Comparison of ENCODE assay signal across 13 cellular contexts in the genomic region with DNA sequence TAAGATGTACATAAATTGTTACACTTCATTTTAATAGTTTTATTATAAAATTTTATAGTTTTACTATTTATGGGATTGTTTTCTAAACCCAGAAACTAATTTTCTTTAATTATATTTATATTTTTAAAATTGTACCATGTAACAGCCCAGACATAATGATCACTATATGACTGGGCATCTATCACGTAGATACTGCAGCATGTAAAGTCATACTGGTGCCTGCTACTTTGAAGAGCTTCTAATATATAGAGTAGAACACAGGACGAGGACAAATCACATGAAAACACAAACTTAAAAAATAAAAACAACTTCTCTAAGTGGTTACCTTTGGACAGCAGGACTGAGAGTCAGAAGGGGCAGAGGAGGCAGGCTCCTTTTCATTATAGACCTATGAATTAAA. TPM values are rescaled to one million over a fixed set of nuclear protein-coding genes. Genes with fewer than 3 reads are reported as not detected.
DNase-seq lines count a peak whose midpoint lies in the region; ATAC-seq and TF ChIP-seq lines count a peak whose summit lies in the region.
"Had no signal": no experiment of that assay in that cellular context is flagged by ENCODE, and none has a peak within 500 bp of the region (broad histone marks: within the 10 kb centered on the region; RNA-seq: fewer than 3 reads in every experiment).

No MANE protein-coding gene starts in this region.

- no peaks in the 10 kb centered on the region for H3K27me3 Mint-ChIP-seq in activated CD8-positive, alpha-beta memory T cell treated with anti-CD3 and anti-CD28 coated beads, Interleukin-2, amount 10 ng/mL, durations not matched to agents 7 days and 5 days
- H3K27me3 Mint-ChIP-seq in activated naive CD8-positive, alpha-beta T cell treated with anti-CD3 and anti-CD28 coated beads, Interleukin-2, amount 10 ng/mL, durations not matched to agents 7 days and 5 days: no peaks in the 10 kb centered on the region
- no peaks in the 10 kb centered on the region for H3K27me3 Mint-ChIP-seq in stimulated activated memory B cell treated with anti-CD40 and anti-IgM and Interleukin-4, amounts not matched to agents 10 μg/mL and 1 μg/mL and 100 μg/mL, for 72 hours

- H3K27ac Mint-ChIP-seq in activated CD8-positive, alpha-beta memory T cell treated with anti-CD3 and anti-CD28 coated beads, Interleukin-2, amount 10 ng/mL, durations not matched to agents 7 days and 5 days: peak overlapping the region; percentile 91
- peak overlapping the region; percentile 78 for H3K27ac Mint-ChIP-seq in activated naive CD8-positive, alpha-beta T cell treated with anti-CD3 and anti-CD28 coated beads, Interleukin-2, amount 10 ng/mL, durations not matched to agents 7 days and 5 days
- H3K27ac Mint-ChIP-seq in stimulated activated memory B cell treated with anti-CD40 and anti-IgM and Interleukin-4, amounts not matched to agents 10 μg/mL and 1 μg/mL and 100 μg/mL, for 72 hours: peak overlapping the region; percentile 97

- H3K4me3 Mint-ChIP-seq in activated CD8-positive, alpha-beta memory T cell treated with anti-CD3 and anti-CD28 coated beads, Interleukin-2, amount 10 ng/mL, durations not matched to agents 7 days and 5 days: peak overlapping the region; percentile 90
- H3K4me3 Mint-ChIP-seq in activated naive CD8-positive, alpha-beta T cell treated with anti-CD3 and anti-CD28 coated beads, Interleukin-2, amount 10 ng/mL, durations not matched to agents 7 days and 5 days: peak overlapping the region; percentile 91
- H3K4me3 Mint-ChIP-seq in stimulated activated memory B cell treated with anti-CD40 and anti-IgM and Interleukin-4, amounts not matched to agents 10 μg/mL and 1 μg/mL and 100 μg/mL, for 72 hours: peak overlapping the region; percentile 62

- peak; percentile 50 for ATAC-seq in activated CD8-positive, alpha-beta memory T cell treated with anti-CD3 and anti-CD28 coated beads, Interleukin-2, amount 10 ng/mL, durations not matched to agents 7 days and 5 days
- no peak for ATAC-seq in activated naive CD8-positive, alpha-beta T cell treated with anti-CD3 and anti-CD28 coated beads, Interleukin-2, amount 10 ng/mL, durations not matched to agents 7 days and 5 days (ENCODE audit: low read depth)
- no peak for ATAC-seq in stimulated activated memory B cell treated with anti-CD40 and anti-IgM and Interleukin-4, amounts not matched to agents 10 μg/mL and 1 μg/mL and 100 μg/mL, for 72 hours
- no peak for ATAC-seq in GM21367 (IDR thresholded peaks at IDR 0.05; ENCODE audit: unreplicated experiment)

- CTCF ChIA-PET in activated CD8-positive, alpha-beta memory T cell treated with anti-CD3 and anti-CD28 coated beads, Interleukin-2, amount 10 ng/mL, durations not matched to agents 7 days and 5 days (lab: Charles Lee): interaction anchor here (1.0 to 2.9 kb wide), 9 partner anchors 8 to 92 kb away, joined by 3 to 16 read pairs (median 4); a partner anchor contains a TSS
- CTCF ChIA-PET in GM10248 (lab: Yijun Ruan, JAX): interaction anchor here (0.9 to 3.1 kb wide), 10 partner anchors 10 to 236 kb away, joined by 3 to 11 read pairs (median 4); no protein-coding TSS in a partner anchor

- no peak for DNase-seq in activated CD8-positive, alpha-beta memory T cell treated with anti-CD3 and anti-CD28 coated beads, Interleukin-2, amount 10 ng/mL, durations not matched to agents 7 days and 5 days
- DNase-seq in activated CD8-positive, alpha-beta memory T cell treated with anti-CD3 and anti-CD28 coated beads, Interleukin-2, amount 50 U/mL, for 4 hours: no peak
- DNase-seq in NAMALWA (ENCODE audit: low spot score) (peak; percentile 10), GM10248 (ENCODE audit: extremely low spot score) (no peak), NOMO-1 treated with DMSO at 0.1 percent for 48 hours (lab: John Stamatoyannopoulos, UW; ENCODE audit: unreplicated experiment) (no peak)
- no peak for DNase-seq in activated naive CD8-positive, alpha-beta T cell treated with anti-CD3 and anti-CD28 coated beads, Interleukin-2, amount 10 ng/mL, durations not matched to agents 7 days and 5 days
- DNase-seq: activated CD4-positive, alpha-beta T cell treated with anti-CD3 and anti-CD28 coated beads for 4 hours; caudate nucleus; foreskin fibroblast; MG63; NCI-H2107 had no signal

- POLR2A ChIA-PET in activated naive CD8-positive, alpha-beta T cell treated with anti-CD3 and anti-CD28 coated beads, Interleukin-2, amount 10 ng/mL, durations not matched to agents 7 days and 5 days (lab: Charles Lee): interaction anchor here (1.1 to 4.4 kb wide), 7 partner anchors 9 to 47 kb away, joined by 3 to 31 read pairs (median 5); a partner anchor contains a TSS
- POLR2A ChIA-PET in GM10248 (lab: Yijun Ruan, JAX): interaction anchor here (0.8 kb wide), 1 partner anchor 39 kb away, joined by 3 read pairs; no protein-coding TSS in a partner anchor

- H3K4me1 Mint-ChIP-seq in activated CD8-positive, alpha-beta memory T cell treated with anti-CD3 and anti-CD28 coated beads, Interleukin-2, amount 10 ng/mL, durations not matched to agents 7 days and 5 days: peaks cover 49% of the 10 kb centered on the region
- H3K4me1 Mint-ChIP-seq in activated naive CD8-positive, alpha-beta T cell treated with anti-CD3 and anti-CD28 coated beads, Interleukin-2, amount 10 ng/mL, durations not matched to agents 7 days and 5 days: peaks cover 45% of the 10 kb centered on the region
- H3K4me1 Mint-ChIP-seq in stimulated activated memory B cell treated with anti-CD40 and anti-IgM and Interleukin-4, amounts not matched to agents 10 μg/mL and 1 μg/mL and 100 μg/mL, for 72 hours: peaks cover 63% of the 10 kb centered on the region

- TF ChIP-seq CTCF in GM10248 (IDR thresholded peaks at IDR 0.05; ENCODE audit: control extremely low read depth, extremely low read depth, low read depth, missing control alignments): no peak

- no peaks in the 10 kb centered on the region for H3K9me3 Mint-ChIP-seq in activated CD8-positive, alpha-beta memory T cell treated with anti-CD3 and anti-CD28 coated beads, Interleukin-2, amount 10 ng/mL, durations not matched to agents 7 days and 5 days (ENCODE audit: low read depth)
- H3K9me3 Mint-ChIP-seq in activated naive CD8-positive, alpha-beta T cell treated with anti-CD3 and anti-CD28 coated beads, Interleukin-2, amount 10 ng/mL, durations not matched to agents 7 days and 5 days: no peaks in the 10 kb centered on the region
- H3K9me3 Mint-ChIP-seq in stimulated activated memory B cell treated with anti-CD40 and anti-IgM and Interleukin-4, amounts not matched to agents 10 μg/mL and 1 μg/mL and 100 μg/mL, for 72 hours: no peaks in the 10 kb centered on the region

- H3K36me3 Mint-ChIP-seq in activated CD8-positive, alpha-beta memory T cell treated with anti-CD3 and anti-CD28 coated beads, Interleukin-2, amount 10 ng/mL, durations not matched to agents 7 days and 5 days: peaks cover 47% of the 10 kb centered on the region
- H3K36me3 Mint-ChIP-seq in activated naive CD8-positive, alpha-beta T cell treated with anti-CD3 and anti-CD28 coated beads, Interleukin-2, amount 10 ng/mL, durations not matched to agents 7 days and 5 days: peaks cover 31% of the 10 kb centered on the region
- H3K36me3 Mint-ChIP-seq in stimulated activated memory B cell treated with anti-CD40 and anti-IgM and Interleukin-4, amounts not matched to agents 10 μg/mL and 1 μg/mL and 100 μg/mL, for 72 hours: peaks cover 32% of the 10 kb centered on the region

RNA-seq across cellular contexts. Expression of a gene that starts 5.3 kb away (rescaled TPM):
- total RNA-seq in activated CD8-positive, alpha-beta memory T cell treated with anti-CD3 and anti-CD28 coated beads, Interleukin-2, amount 10 ng/mL, durations not matched to agents 7 days and 5 days: 100 to 1,000 TPM; 120 to 143 TPM
- 100 to 1,000 TPM; 134 to 142 TPM for total RNA-seq in activated naive CD8-positive, alpha-beta T cell treated with anti-CD3 and anti-CD28 coated beads, Interleukin-2, amount 10 ng/mL, durations not matched to agents 7 days and 5 days

RNA-seq across cellular contexts. Expression of a gene that starts 47.5 kb away (rescaled TPM):
- 10 to 100 TPM in 1 of 2 experiments, 1 to 10 TPM in 1; 8.4 to 13.2 TPM for total RNA-seq in activated CD8-positive, alpha-beta memory T cell treated with anti-CD3 and anti-CD28 coated beads, Interleukin-2, amount 10 ng/mL, durations not matched to agents 7 days and 5 days
- 1 to 10 TPM; 9.3 to 9.9 TPM for total RNA-seq in activated naive CD8-positive, alpha-beta T cell treated with anti-CD3 and anti-CD28 coated beads, Interleukin-2, amount 10 ng/mL, durations not matched to agents 7 days and 5 days
